ENCODE assay signal across 17 cellular contexts in genomic region chr3:52176188-52176752, GRCh38. TPM values are rescaled to one million over a fixed set of nuclear protein-coding genes. Genes with fewer than 3 reads are reported as not detected.
DNase-seq lines count a peak whose midpoint lies in the region; ATAC-seq, FAIRE-seq and TF ChIP-seq lines count a peak whose summit lies in the region.
"Had no signal": no experiment of that assay in that cellular context is flagged by ENCODE, and none has a peak within 500 bp of the region (broad histone marks: within the 10 kb centered on the region; RNA-seq: fewer than 3 reads in every experiment).

No MANE protein-coding gene starts in this region.

- H3K27me3 Mint-ChIP-seq in CD14-positive monocyte (ENCODE audit: low read depth in 3 of 3) (peaks cover 1 to 8% (median 4%) of the 10 kb centered on the region in 3 donors), T-helper 17 cell (no peaks in the 10 kb centered on the region)
- H3K27me3 Mint-ChIP-seq: CD8-positive, alpha-beta memory T cell had no signal

- H3K36me3 Mint-ChIP-seq in CD14-positive monocyte (peaks cover 3 to 7% of the 10 kb centered on the region in 2 donors), T-helper 17 cell (ENCODE audit: low read depth) (no peaks in the 10 kb centered on the region)
- H3K36me3 Mint-ChIP-seq: CD8-positive, alpha-beta memory T cell had no signal

- no peak for TF ChIP-seq POLR2A in HepG2 (IDR thresholded peaks at IDR 0.05; ENCODE audit: insufficient read depth in 1 of 2, low read depth in 2 of 2, low read length in 2 of 2)

- H2AFZ ChIP-seq in HepG2 (ENCODE audit: low read length): no peak overlapping the region

- H3K4me1 ChIP-seq in HepG2 (ENCODE audit: insufficient read depth, low read length): peaks cover 64% of the 10 kb centered on the region

- FAIRE-seq in HepG2 (lab: Jason Lieb, UNC): no peak

- H3K9ac ChIP-seq in HepG2 (ENCODE audit: insufficient read depth, low read depth, low read length): 0 out of 2 replicates have a peak overlapping the region, but pooled peaks have one; percentile 61

- WGBS in HepG2 (ENCODE audit: low lambda C conversion rate): 61% methylated on average over 6 of the region's 8 CpGs

- DNase-seq in CD14-positive monocyte (ENCODE audit: low spot score) (no peak), T-helper 17 cell (no peak), HepG2 (ENCODE audit: low spot score) (no peak), sciatic nerve (ENCODE audit: low spot score) (peak; percentile 35), NOMO-1 treated with DMSO at 0.1 percent for 48 hours (lab: John Stamatoyannopoulos, UW; ENCODE audit: unreplicated experiment) (no peak)
- DNase-seq: ACHN; CD8-positive, alpha-beta memory T cell; GOT3; Kasumi-1; NCI-H1105 treated with DMSO at 0.1 percent for 48 hours; NCI-H187 treated with DMSO at 0.1 percent for 48 hours; NCI-H2171; NCI-H510A had no signal

- H3K4me2 ChIP-seq in HepG2 (ENCODE audit: low read depth, low read length): peak overlapping the region; percentile 82

- ATAC-seq in T-helper 17 cell: no peak
- ATAC-seq in HepG2: no peak
- no peak for ATAC-seq in sciatic nerve
- no peak for ATAC-seq in GM21619 (IDR thresholded peaks at IDR 0.05; ENCODE audit: unreplicated experiment)
- ATAC-seq in HG02973 (IDR thresholded peaks at IDR 0.05; ENCODE audit: unreplicated experiment): no peak
- no peak for ATAC-seq in HG03354 (IDR thresholded peaks at IDR 0.05; ENCODE audit: poor library complexity, severe bottlenecking, unreplicated experiment)

- no peaks in the 10 kb centered on the region for H3K27me3 ChIP-seq in HepG2 (ENCODE audit: control insufficient read depth in 1 of 2, insufficient read depth in 2 of 2, low read length in 2 of 2)

- H4K20me1 ChIP-seq in HepG2 (ENCODE audit: insufficient read depth, low read length): no peaks in the 10 kb centered on the region

- in situ Hi-C loops in HepG2 (cut with HindIII; ENCODE audit: extremely low pct_ligation_motif_present, low pct_unique_long_range_greater_than_20kb): no loop called here

- H3K9me3 ChIP-seq in T-helper 17 cell (ENCODE audit: control insufficient read depth, low read length, poor library complexity, severe bottlenecking): no peaks in the 10 kb centered on the region
- no peaks in the 10 kb centered on the region for H3K9me3 ChIP-seq in HepG2 (ENCODE audit: low read length)

- H3K4me1 Mint-ChIP-seq in CD14-positive monocyte (peaks cover 39% of the 10 kb centered on the region), T-helper 17 cell (peaks cover 15% of the 10 kb centered on the region)

- H3K4me3 ChIP-seq in HepG2 (replicated peaks in 1 of 3; ENCODE audit: insufficient read depth in 1 of 3, low read depth in 2 of 3, low read length in 3 of 3): peak overlapping the region in 2 of 3 experiments; percentile 43 to 60; a peak in 4 of 6 replicates

- POLR2A ChIA-PET in HepG2 (lab: Yijun Ruan, JAX): interaction anchor here (0.8 to 3.5 kb wide), 8 partner anchors 21 to 193 kb away, joined by 3 to 30 read pairs (median 6); partner anchors contain the start of genes ACY1, ALAS1, POC1A and RPL29

- TF ChIP-seq CTCF in CD14-positive monocyte (IDR thresholded peaks at IDR 0.05): no peak
- TF ChIP-seq CTCF in HepG2 (CRISPR knock-in tag; IDR thresholded peaks at IDR 0.05): no peak; the same call in 1 of the 2 replicates

- no peak for TF ChIP-seq RAD21 in HepG2 (CRISPR knock-in tag; IDR thresholded peaks at IDR 0.05)

- H3K9me3 Mint-ChIP-seq in CD14-positive monocyte: peaks cover 0 to 5% (median 0%) of the 10 kb centered on the region in 7 donors
- H3K9me3 Mint-ChIP-seq: CD8-positive, alpha-beta memory T cell had no signal

- BruUV-seq in HepG2 (replicated peaks; lab: Mats Ljungman, UMichigan): no TSS peak

- no peak overlapping the region for H3K4me3 Mint-ChIP-seq in CD14-positive monocyte
- no peak overlapping the region for H3K4me3 Mint-ChIP-seq in T-helper 17 cell
- H3K4me3 Mint-ChIP-seq: CD8-positive, alpha-beta memory T cell had no signal

- intact Hi-C loops in CD14-positive monocyte (cut with micrococcal nuclease): no loop called here
- intact Hi-C loops in HepG2 (cut with micrococcal nuclease; ENCODE audit: unreplicated experiment): no loop called here
- intact Hi-C loops in sciatic nerve (cut with DNase I): no loop called here

- no peaks in the 10 kb centered on the region for H3K36me3 ChIP-seq in HepG2 (replicated peaks in 1 of 2; ENCODE audit: control insufficient read depth in 1 of 2, insufficient read depth in 2 of 2, low read length in 2 of 2)

- H3K79me2 ChIP-seq in HepG2 (ENCODE audit: insufficient read depth, low read length): no peaks in the 10 kb centered on the region

- H3K27ac ChIP-seq in HepG2 (ENCODE audit: extremely low read length, insufficient read depth, low read length): peak overlapping the region; percentile 85

- TF ChIP-seq EP300 in HepG2 (IDR thresholded peaks at IDR 0.05; ENCODE audit: low read depth in 2 of 2, low read length in 2 of 2) (no peak), HepG2 (CRISPR knock-in tag; IDR thresholded peaks at IDR 0.05; ENCODE audit: borderline replicate concordance) (no peak)

- CTCF ChIA-PET in HepG2 (lab: Yijun Ruan, JAX; ENCODE audit: low intra/inter-chr PET ratio, low total read pairs): no interaction called here

- peak overlapping the region in 4 of 7 donors; percentile 24 to 94 (median 64) for H3K27ac Mint-ChIP-seq in CD14-positive monocyte
- H3K27ac Mint-ChIP-seq in T-helper 17 cell: peak overlapping the region; percentile 39
- H3K27ac Mint-ChIP-seq: CD8-positive, alpha-beta memory T cell had no signal

RNA-seq across cellular contexts. Expression of gene ALAS1, which starts 21.7 kb away (rescaled TPM):
- polyA plus RNA-seq in CD14-positive monocyte: 10 to 100 TPM; 20.9 to 38.7 TPM
- 10 to 100 TPM; 14.4 to 15.6 TPM for total RNA-seq in T-helper 17 cell
- total RNA-seq in HepG2 (2016; rRNA removed; fragmentation: Illumina TruSeq; extraction: Trizol): 36.0 and 40.2 TPM in 2 replicates
- 9.6 and 11.6 TPM in 2 replicates for total RNA-seq in HepG2 (2016; cell fraction: cytosol; rRNA removed; fragmentation: Illumina TruSeq; extraction: Trizol; ENCODE audit: low read depth)
- total RNA-seq in HepG2 (2016; cell fraction: insoluble cytoplasmic fraction; rRNA removed; fragmentation: Illumina TruSeq; extraction: Trizol): 33.6 and 35.3 TPM in 2 replicates
- 14.0 and 14.5 TPM in 2 replicates for total RNA-seq in HepG2 (2016; cell fraction: membrane; rRNA removed; fragmentation: Illumina TruSeq; extraction: Trizol)
- 16.9 and 18.1 TPM in 2 replicates for total RNA-seq in HepG2 (2016; cell fraction: nucleus; rRNA removed; fragmentation: Illumina TruSeq; extraction: Trizol)
- polyA plus RNA-seq in HepG2 (2011; rRNA removed): 39.0 and 43.2 TPM in 2 replicates
- polyA plus RNA-seq in HepG2 (2011; cell fraction: cytosol; rRNA removed): 41.2 and 50.6 TPM in 2 replicates
- 30.0 and 30.9 TPM in 2 replicates for polyA plus RNA-seq in HepG2 (2011; cell fraction: nucleus; rRNA removed)
- 19.8 and 27.7 TPM in 2 replicates for polyA plus RNA-seq in HepG2 (2012)
- polyA plus RNA-seq in HepG2 (2016; cell fraction: cytosol; fragmentation: Illumina TruSeq; extraction: Trizol; ENCODE audit: low read depth): 3.9 and 4.3 TPM in 2 replicates
- polyA plus RNA-seq in HepG2 (2016; cell fraction: insoluble cytoplasmic fraction; fragmentation: Illumina TruSeq; extraction: Trizol; ENCODE audit: low read depth): 27.6 and 42.4 TPM in 2 replicates
- 6.8 and 7.1 TPM in 2 replicates for polyA plus RNA-seq in HepG2 (2016; cell fraction: membrane; fragmentation: Illumina TruSeq; extraction: Trizol; ENCODE audit: low read depth)
- polyA plus RNA-seq in HepG2 (2016; cell fraction: nucleus; fragmentation: Illumina TruSeq; extraction: Trizol; ENCODE audit: insufficient read depth, low read depth): 26.7 and 30.3 TPM in 2 replicates
- 49.6 and 54.7 TPM in 2 replicates for polyA minus RNA-seq in HepG2 (2011; rRNA and poly(A)+ RNA removed; ENCODE audit: low replicate concordance)
- 23.9 and 26.4 TPM in 2 replicates for polyA minus RNA-seq in HepG2 (2011; cell fraction: cytosol; rRNA and poly(A)+ RNA removed)
- 17.3 and 19.0 TPM in 2 replicates for polyA minus RNA-seq in HepG2 (2011; cell fraction: nucleus; rRNA and poly(A)+ RNA removed)
- total RNA-seq in sciatic nerve: 39.1 TPM

RNA-seq across cellular contexts. Expression of gene POC1A, which starts 22.0 kb away (rescaled TPM):
- polyA plus RNA-seq in CD14-positive monocyte (1 to 10 TPM; 1.2 to 2.0 TPM), HepG2 (2011; rRNA removed) (12.6 and 14.6 TPM in 2 replicates)
- total RNA-seq in T-helper 17 cell (1 to 10 TPM in 1 of 2 donors, under 1 TPM in 1; 0.47 to 1.4 TPM), HepG2 (2016; rRNA removed; fragmentation: Illumina TruSeq; extraction: Trizol) (20.0 and 22.5 TPM in 2 replicates), sciatic nerve (2.1 TPM)
- 13.9 and 15.5 TPM in 2 replicates for total RNA-seq in HepG2 (2016; cell fraction: cytosol; rRNA removed; fragmentation: Illumina TruSeq; extraction: Trizol; ENCODE audit: low read depth)
- total RNA-seq in HepG2 (2016; cell fraction: insoluble cytoplasmic fraction; rRNA removed; fragmentation: Illumina TruSeq; extraction: Trizol): 20.6 and 21.0 TPM in 2 replicates
- total RNA-seq in HepG2 (2016; cell fraction: membrane; rRNA removed; fragmentation: Illumina TruSeq; extraction: Trizol): 24.6 and 24.9 TPM in 2 replicates
- total RNA-seq in HepG2 (2016; cell fraction: nucleus; rRNA removed; fragmentation: Illumina TruSeq; extraction: Trizol): 11.2 and 11.3 TPM in 2 replicates
- 9.9 and 16.4 TPM in 2 replicates for polyA plus RNA-seq in HepG2 (2011; cell fraction: cytosol; rRNA removed)
- 9.4 and 12.5 TPM in 2 replicates for polyA plus RNA-seq in HepG2 (2011; cell fraction: nucleus; rRNA removed)
- polyA plus RNA-seq in HepG2 (2012): 5.8 and 9.6 TPM in 2 replicates
- 18.4 and 20.8 TPM in 2 replicates for polyA plus RNA-seq in HepG2 (2016; cell fraction: cytosol; fragmentation: Illumina TruSeq; extraction: Trizol; ENCODE audit: low read depth)
- 22.6 and 26.9 TPM in 2 replicates for polyA plus RNA-seq in HepG2 (2016; cell fraction: insoluble cytoplasmic fraction; fragmentation: Illumina TruSeq; extraction: Trizol; ENCODE audit: low read depth)
- polyA plus RNA-seq in HepG2 (2016; cell fraction: membrane; fragmentation: Illumina TruSeq; extraction: Trizol; ENCODE audit: low read depth): 23.5 and 25.2 TPM in 2 replicates
- polyA plus RNA-seq in HepG2 (2016; cell fraction: nucleus; fragmentation: Illumina TruSeq; extraction: Trizol; ENCODE audit: insufficient read depth, low read depth): 16.5 and 16.9 TPM in 2 replicates
- polyA minus RNA-seq in HepG2 (2011; rRNA and poly(A)+ RNA removed; ENCODE audit: low replicate concordance): 35.8 and 64.7 TPM in 2 replicates
- polyA minus RNA-seq in HepG2 (2011; cell fraction: cytosol; rRNA and poly(A)+ RNA removed): 4.6 and 7.1 TPM in 2 replicates
- polyA minus RNA-seq in HepG2 (2011; cell fraction: nucleus; rRNA and poly(A)+ RNA removed): 8.0 TPM in 2 replicates

RNA-seq across cellular contexts. Expression of gene TLR9, which starts 49.2 kb away (rescaled TPM):
- polyA plus RNA-seq in CD14-positive monocyte (not detected), HepG2 (2011; rRNA removed) (0.08 TPM in 1 of 2 replicates, not detected in the other)
- total RNA-seq in T-helper 17 cell (under 1 TPM in 1 of 2 donors, not detected in 1; 0.42 TPM), HepG2 (2016; rRNA removed; fragmentation: Illumina TruSeq; extraction: Trizol) (not detected in 2 replicates), sciatic nerve (1.1 TPM)
- not detected in 2 replicates for total RNA-seq in HepG2 (2016; cell fraction: cytosol; rRNA removed; fragmentation: Illumina TruSeq; extraction: Trizol; ENCODE audit: low read depth)
- not detected in 2 replicates for total RNA-seq in HepG2 (2016; cell fraction: insoluble cytoplasmic fraction; rRNA removed; fragmentation: Illumina TruSeq; extraction: Trizol)
- total RNA-seq in HepG2 (2016; cell fraction: membrane; rRNA removed; fragmentation: Illumina TruSeq; extraction: Trizol): not detected in 2 replicates
- total RNA-seq in HepG2 (2016; cell fraction: nucleus; rRNA removed; fragmentation: Illumina TruSeq; extraction: Trizol): not detected in 2 replicates
- polyA plus RNA-seq in HepG2 (2011; cell fraction: cytosol; rRNA removed): 0.01 TPM in 2 replicates
- polyA plus RNA-seq in HepG2 (2011; cell fraction: nucleus; rRNA removed): 0.88 and 0.95 TPM in 2 replicates
- 0.31 TPM in 1 of 2 replicates, not detected in the other for polyA plus RNA-seq in HepG2 (2012)
- polyA plus RNA-seq in HepG2 (2016; cell fraction: cytosol; fragmentation: Illumina TruSeq; extraction: Trizol; ENCODE audit: low read depth): not detected in 2 replicates
- polyA plus RNA-seq in HepG2 (2016; cell fraction: insoluble cytoplasmic fraction; fragmentation: Illumina TruSeq; extraction: Trizol; ENCODE audit: low read depth): not detected in 2 replicates
- not detected in 2 replicates for polyA plus RNA-seq in HepG2 (2016; cell fraction: membrane; fragmentation: Illumina TruSeq; extraction: Trizol; ENCODE audit: low read depth)
- not detected in 2 replicates for polyA plus RNA-seq in HepG2 (2016; cell fraction: nucleus; fragmentation: Illumina TruSeq; extraction: Trizol; ENCODE audit: insufficient read depth, low read depth)
- polyA minus RNA-seq in HepG2 (2011; rRNA and poly(A)+ RNA removed; ENCODE audit: low replicate concordance): 0.14 TPM in 1 of 2 replicates, not detected in the other
- not detected in 2 replicates for polyA minus RNA-seq in HepG2 (2011; cell fraction: cytosol; rRNA and poly(A)+ RNA removed)
- 0.25 and 0.26 TPM in 2 replicates for polyA minus RNA-seq in HepG2 (2011; cell fraction: nucleus; rRNA and poly(A)+ RNA removed)
- total RNA-seq: RPMI7951 had no signal
